In genomic region chr2:61784643-61785042, GRCh38 we compare ENCODE assay signal across 10 cellular contexts.
"Had no signal": no experiment of that assay in that cellular context is flagged by ENCODE, and none has a peak within 500 bp of the region (broad histone marks: within the 10 kb centered on the region; RNA-seq: fewer than 3 reads in every experiment).

No MANE protein-coding gene starts in this region.

- H3K27ac Mint-ChIP-seq: GM23338, H9, IgD-negative memory B cell had no signal

- DNase-seq: H9, HCEC 1CT, KBM-7 had no signal

- H3K9me3 Mint-ChIP-seq: GM23338 had no signal

- H3K36me3 Mint-ChIP-seq: IgD-negative memory B cell had no signal

- H3K9ac ChIP-seq: KMS-11 had no signal

- H3K4me3 ChIP-seq: GM23338 had no signal

- H3K4me2 ChIP-seq: GM23338, KMS-11 had no signal

- FAIRE-seq: H1, H54, HepG2 had no signal

- ATAC-seq: GM23338, HepG2 had no signal

- H2AFZ ChIP-seq: GM23338 had no signal

- H3K4me1 Mint-ChIP-seq: GM23338 had no signal

- H3K4me3 Mint-ChIP-seq: GM23338, H9, IgD-negative memory B cell had no signal

- H3K27ac ChIP-seq: HL-60, KMS-11 had no signal
